24 cellular contexts compared by ENCODE assay signal in the genomic region with DNA sequence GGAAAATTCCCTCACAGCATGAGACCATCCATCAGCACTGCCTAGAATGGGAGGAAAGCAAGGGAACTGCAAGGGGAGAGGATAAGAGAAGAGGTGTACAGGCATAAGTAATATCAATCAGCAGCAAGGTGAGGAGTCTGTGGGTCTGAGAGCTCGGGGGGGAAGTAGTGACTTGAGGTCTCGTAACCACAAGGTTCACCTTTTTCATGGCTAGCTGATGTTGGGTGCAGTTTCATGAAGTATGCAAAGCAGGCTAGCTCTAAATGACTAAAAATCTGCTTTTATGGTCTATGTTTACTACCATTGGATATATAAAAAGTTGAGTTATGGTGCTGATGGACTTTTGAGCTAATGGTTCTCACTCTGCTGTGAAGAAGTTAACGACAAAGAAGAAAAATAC. TPM values are rescaled to one million over a fixed set of nuclear protein-coding genes. Genes with fewer than 3 reads are reported as not detected.
DNase-seq lines count a peak whose midpoint lies in the region; ATAC-seq and TF ChIP-seq lines count a peak whose summit lies in the region.
"Had no signal": no experiment of that assay in that cellular context is flagged by ENCODE, and none has a peak within 500 bp of the region (broad histone marks: within the 10 kb centered on the region; RNA-seq: fewer than 3 reads in every experiment).

No MANE protein-coding gene starts in this region.

- H4K20me1 ChIP-seq in OCI-LY3 (ENCODE audit: insufficient read depth, low read length) = no peaks in the 10 kb centered on the region

- TF ChIP-seq POLR2A in breast epithelium (IDR thresholded peaks at IDR 0.05) = no peak

- H3K36me3 Mint-ChIP-seq in activated naive CD4-positive, alpha-beta T cell treated with anti-CD3 and anti-CD28 coated beads, Interleukin-2, amount 10 ng/mL, durations not matched to agents 7 days and 5 days = no peaks in the 10 kb centered on the region
- H3K36me3 Mint-ChIP-seq: activated naive CD8-positive, alpha-beta T cell treated with anti-CD3 and anti-CD28 coated beads, Interleukin-2, amount 10 ng/mL, durations not matched to agents 7 days and 5 days had no signal

- H3K4me3 ChIP-seq in OCI-LY3 (ENCODE audit: low read length) (no peak overlapping the region), breast epithelium (no peak overlapping the region)
- H3K4me3 ChIP-seq: right atrium auricular region, transverse colon had no signal

- CTCF ChIA-PET in activated naive CD4-positive, alpha-beta T cell treated with anti-CD3 and anti-CD28 coated beads, Interleukin-2, amount 10 ng/mL, durations not matched to agents 7 days and 5 days (lab: Charles Lee) = no interaction called here

- H3K4me1 ChIP-seq in OCI-LY3 (ENCODE audit: low read length) = peaks cover 11% of the 10 kb centered on the region
- H3K4me1 ChIP-seq in breast epithelium = no peaks in the 10 kb centered on the region
- H3K4me1 ChIP-seq: right atrium auricular region, transverse colon had no signal

- H3K27me3 Mint-ChIP-seq in activated naive CD4-positive, alpha-beta T cell treated with anti-CD3 and anti-CD28 coated beads, Interleukin-2, amount 10 ng/mL, durations not matched to agents 7 days and 5 days = no peaks in the 10 kb centered on the region
- H3K27me3 Mint-ChIP-seq: activated naive CD8-positive, alpha-beta T cell treated with anti-CD3 and anti-CD28 coated beads, Interleukin-2, amount 10 ng/mL, durations not matched to agents 7 days and 5 days; activated T-cell treated with anti-CD3 and anti-CD28 coated beads, Interleukin-2, amount 50 U/mL, for 24 hours had no signal

- TF ChIP-seq CTCF in OCI-LY3 (IDR thresholded peaks at IDR 0.05; ENCODE audit: low read depth, low read length) (no peak), breast epithelium (IDR thresholded peaks at IDR 0.05) (no peak)

- H3K4me3 Mint-ChIP-seq in activated naive CD4-positive, alpha-beta T cell treated with anti-CD3 and anti-CD28 coated beads, Interleukin-2, amount 10 ng/mL, durations not matched to agents 7 days and 5 days = no peak overlapping the region
- H3K4me3 Mint-ChIP-seq: activated naive CD8-positive, alpha-beta T cell treated with anti-CD3 and anti-CD28 coated beads, Interleukin-2, amount 10 ng/mL, durations not matched to agents 7 days and 5 days; activated T-cell treated with anti-CD3 and anti-CD28 coated beads, Interleukin-2, amount 50 U/mL, for 24 hours had no signal

- no peak overlapping the region for H3K27ac Mint-ChIP-seq in activated naive CD4-positive, alpha-beta T cell treated with anti-CD3 and anti-CD28 coated beads, Interleukin-2, amount 10 ng/mL, durations not matched to agents 7 days and 5 days
- H3K27ac Mint-ChIP-seq: activated naive CD8-positive, alpha-beta T cell treated with anti-CD3 and anti-CD28 coated beads, Interleukin-2, amount 10 ng/mL, durations not matched to agents 7 days and 5 days; activated T-cell treated with anti-CD3 and anti-CD28 coated beads, Interleukin-2, amount 50 U/mL, for 24 hours had no signal

- peak; percentile 43 for ATAC-seq in GM18868 (IDR thresholded peaks at IDR 0.05; ENCODE audit: unreplicated experiment)
- peak; percentile 92 for ATAC-seq in GM21367 (IDR thresholded peaks at IDR 0.05; ENCODE audit: unreplicated experiment)
- peak; percentile 80 for ATAC-seq in HG02884 (IDR thresholded peaks at IDR 0.05; ENCODE audit: unreplicated experiment)

- H3K27ac ChIP-seq in OCI-LY3 (ENCODE audit: low read length) = no peak overlapping the region
- no peak overlapping the region for H3K27ac ChIP-seq in breast epithelium
- H3K27ac ChIP-seq: brain microvascular endothelial cell, neutrophil, right atrium auricular region, RWPE1, transverse colon had no signal

- H3K4me1 Mint-ChIP-seq in activated naive CD4-positive, alpha-beta T cell treated with anti-CD3 and anti-CD28 coated beads, Interleukin-2, amount 10 ng/mL, durations not matched to agents 7 days and 5 days = no peaks in the 10 kb centered on the region
- H3K4me1 Mint-ChIP-seq: activated naive CD8-positive, alpha-beta T cell treated with anti-CD3 and anti-CD28 coated beads, Interleukin-2, amount 10 ng/mL, durations not matched to agents 7 days and 5 days had no signal

- no peak overlapping the region for H2AFZ ChIP-seq in OCI-LY3 (ENCODE audit: low read depth, low read length)

- DNase-seq in putamen (ENCODE audit: low spot score) = no peak
- no peak for DNase-seq in activated naive CD4-positive, alpha-beta T cell treated with anti-CD3 and anti-CD28 coated beads, Interleukin-2, amount 10 ng/mL, durations not matched to agents 7 days and 5 days
- DNase-seq in T1000 (lab: John Stamatoyannopoulos, UW) = no peak
- DNase-seq in breast epithelium (ENCODE audit: low spot score in 2 of 2) = no peak
- DNase-seq: activated CD4-positive, alpha-beta T cell treated with anti-CD3 and anti-CD28 coated beads, Interleukin-2, amount 50 U/mL, for 4 hours; activated naive CD8-positive, alpha-beta T cell treated with anti-CD3 and anti-CD28 coated beads, Interleukin-2, amount 10 ng/mL, durations not matched to agents 7 days and 5 days; activated T-cell treated with anti-CD3 and anti-CD28 coated beads, Interleukin-2, amount 50 U/mL, for 24 hours; brain microvascular endothelial cell; EL; erythroblast; stimulated activated CD4-positive, alpha-beta T cell treated with anti-CD3 and anti-CD28 coated beads, Interleukin-15, amount 100 ng/mL, for 24 hours; stimulated activated naive CD4-positive, alpha-beta T cell treated with Interleukin-2 at 50 U/mL for 16 hours; transverse colon had no signal

- H3K36me3 ChIP-seq in OCI-LY3 (replicated peaks; ENCODE audit: low read depth, low read length) (peaks cover 3% of the 10 kb centered on the region), breast epithelium (no peaks in the 10 kb centered on the region)
- H3K36me3 ChIP-seq: brain microvascular endothelial cell, neutrophil, right atrium auricular region, transverse colon had no signal

- H3K79me2 ChIP-seq in OCI-LY3 (ENCODE audit: low read length) = no peaks in the 10 kb centered on the region

- intact Hi-C loops in breast epithelium (cut with DNase I; ENCODE audit: low total_unique reads) = no loop called here

- H3K27me3 ChIP-seq in OCI-LY3 (ENCODE audit: low read depth, low read length) (no peaks in the 10 kb centered on the region), breast epithelium (no peaks in the 10 kb centered on the region)
- H3K27me3 ChIP-seq: brain microvascular endothelial cell, neutrophil, right atrium auricular region, transverse colon had no signal

- H3K9ac ChIP-seq in OCI-LY3 (ENCODE audit: low read length) = no peak overlapping the region

- H3K4me2 ChIP-seq in OCI-LY3 (ENCODE audit: low read length) = peak overlapping the region; percentile 22

- H3K9me3 Mint-ChIP-seq in activated naive CD4-positive, alpha-beta T cell treated with anti-CD3 and anti-CD28 coated beads, Interleukin-2, amount 10 ng/mL, durations not matched to agents 7 days and 5 days = peaks cover 13% of the 10 kb centered on the region

- H3K9me3 ChIP-seq in OCI-LY3 (ENCODE audit: insufficient read depth, low read length) (no peaks in the 10 kb centered on the region), breast epithelium (peaks cover 3 to 23% of the 10 kb centered on the region in 2 donors)
- H3K9me3 ChIP-seq: neutrophil, right atrium auricular region, transverse colon had no signal

RNA-seq across cellular contexts. Expression of gene OR4C6, which starts 35.8 kb away (rescaled TPM):
- total RNA-seq in breast epithelium = not detected
- total RNA-seq: activated naive CD8-positive, alpha-beta T cell treated with anti-CD3 and anti-CD28 coated beads, Interleukin-2, amount 10 ng/mL, durations not matched to agents 7 days and 5 days; dermis microvascular lymphatic vessel endothelial cell; glomerular endothelial cell; liver; MCF 10A; right atrium auricular region; transverse colon had no signal

RNA-seq across cellular contexts. Expression of gene OR4S2, which starts 49.7 kb away (rescaled TPM):
- not detected for total RNA-seq in breast epithelium
- total RNA-seq: activated naive CD8-positive, alpha-beta T cell treated with anti-CD3 and anti-CD28 coated beads, Interleukin-2, amount 10 ng/mL, durations not matched to agents 7 days and 5 days; dermis microvascular lymphatic vessel endothelial cell; glomerular endothelial cell; liver; MCF 10A; right atrium auricular region; transverse colon had no signal
